ENCODE assay signal across 11 cellular contexts in genomic region chr17:72116692-72117469, GRCh38. TPM values are rescaled to one million over a fixed set of nuclear protein-coding genes. Genes with fewer than 3 reads are reported as not detected.
DNase-seq lines count a peak whose midpoint lies in the region; ATAC-seq and TF ChIP-seq lines count a peak whose summit lies in the region.
"Had no signal": no experiment of that assay in that cellular context is flagged by ENCODE, and none has a peak within 500 bp of the region (broad histone marks: within the 10 kb centered on the region; RNA-seq: fewer than 3 reads in every experiment).

No MANE protein-coding gene starts in this region.

- no peaks in the 10 kb centered on the region for H3K9me3 Mint-ChIP-seq in activated T-cell treated with anti-CD3 and anti-CD28 coated beads, Interleukin-2, amount 50 U/mL, for 24 hours
- H3K9me3 Mint-ChIP-seq in activated T-cell treated with anti-CD3 and anti-CD28 coated beads, Interleukin-2, amount 50 U/mL, for 4 hours: no peaks in the 10 kb centered on the region
- no peaks in the 10 kb centered on the region for H3K9me3 Mint-ChIP-seq in mesothelial cell of epicardium

- CTCF ChIA-PET in GM10248 (lab: Yijun Ruan, JAX): interaction anchor here (0.8 to 1.7 kb wide), 6 partner anchors 11 to 644 kb away, joined by 3 to 5 read pairs (median 3); no protein-coding TSS in a partner anchor

- H3F3A ChIP-seq in MM.1S (ENCODE audit: insufficient read depth, low read length): no peaks in the 10 kb centered on the region

- no peak for ATAC-seq in activated T-cell treated with anti-CD3 and anti-CD28 coated beads, Interleukin-2, amount 50 U/mL, for 4 hours

- H3K9ac ChIP-seq in endocrine pancreas (ENCODE audit: control insufficient read depth, insufficient read depth, low read length): no peak overlapping the region
- H3K9ac ChIP-seq in MM.1S (ENCODE audit: low read length): no peak overlapping the region

- peak overlapping the region; percentile 37 for H3K27ac Mint-ChIP-seq in activated T-cell treated with anti-CD3 and anti-CD28 coated beads, Interleukin-2, amount 50 U/mL, for 24 hours
- H3K27ac Mint-ChIP-seq in mesothelial cell of epicardium: no peak overlapping the region
- H3K27ac Mint-ChIP-seq: immature natural killer cell had no signal

- TF ChIP-seq CTCF in mesothelial cell of epicardium (IDR thresholded peaks at IDR 0.05; ENCODE audit: unreplicated experiment): no peak
- no peak for TF ChIP-seq CTCF in thyroid gland (IDR thresholded peaks at IDR 0.05)
- no peak for TF ChIP-seq CTCF in uterus (IDR thresholded peaks at IDR 0.05)
- no peak for TF ChIP-seq CTCF in GM10248 (IDR thresholded peaks at IDR 0.05; ENCODE audit: control extremely low read depth, extremely low read depth, low read depth, missing control alignments)
- TF ChIP-seq CTCF in MM.1S (IDR thresholded peaks at IDR 0.05; ENCODE audit: low read length): no peak

- H3K9me2 ChIP-seq in MM.1S (replicated peaks; ENCODE audit: insufficient read depth, low read length): no peaks in the 10 kb centered on the region

- H3K27me3 ChIP-seq in endocrine pancreas (ENCODE audit: control insufficient read depth, insufficient read depth, low read length): no peaks in the 10 kb centered on the region
- no peaks in the 10 kb centered on the region for H3K27me3 ChIP-seq in thyroid gland
- peaks cover 8 to 64% of the 10 kb centered on the region in 2 donors for H3K27me3 ChIP-seq in uterus
- H3K27me3 ChIP-seq in MM.1S (replicated peaks; ENCODE audit: insufficient read depth, low read length): peaks cover 26% of the 10 kb centered on the region

- H3K79me2 ChIP-seq in MM.1S (ENCODE audit: low read length): no peaks in the 10 kb centered on the region

- intact Hi-C loops in thyroid gland (cut with DNase I): loop anchor here (5.0 kb wide), 1 partner anchor 645 kb away; no protein-coding TSS in a partner anchor
- intact Hi-C loops in uterus (cut with DNase I; ENCODE audit: low total_unique reads): no loop called here

- no peaks in the 10 kb centered on the region for H3K36me3 ChIP-seq in endocrine pancreas (ENCODE audit: control insufficient read depth, insufficient read depth, low read length)
- no peaks in the 10 kb centered on the region for H3K36me3 ChIP-seq in thyroid gland
- no peaks in the 10 kb centered on the region for H3K36me3 ChIP-seq in uterus
- no peaks in the 10 kb centered on the region for H3K36me3 ChIP-seq in MM.1S (replicated peaks; ENCODE audit: insufficient read depth, low read length)

- H2AFZ ChIP-seq in MM.1S (ENCODE audit: low read length): no peak overlapping the region

- peaks cover 91% of the 10 kb centered on the region for H3K27me3 Mint-ChIP-seq in activated T-cell treated with anti-CD3 and anti-CD28 coated beads, Interleukin-2, amount 50 U/mL, for 24 hours
- H3K27me3 Mint-ChIP-seq in activated T-cell treated with anti-CD3 and anti-CD28 coated beads, Interleukin-2, amount 50 U/mL, for 4 hours (ENCODE audit: low read depth): peaks cover 72% of the 10 kb centered on the region
- peaks cover 75% of the 10 kb centered on the region for H3K27me3 Mint-ChIP-seq in mesothelial cell of epicardium (ENCODE audit: low read depth)

- H3K4me3 Mint-ChIP-seq in activated T-cell treated with anti-CD3 and anti-CD28 coated beads, Interleukin-2, amount 50 U/mL, for 24 hours: peak overlapping the region; percentile 8
- H3K4me3 Mint-ChIP-seq in activated T-cell treated with anti-CD3 and anti-CD28 coated beads, Interleukin-2, amount 50 U/mL, for 4 hours: no peak overlapping the region
- peak overlapping the region; percentile 73 for H3K4me3 Mint-ChIP-seq in mesothelial cell of epicardium
- H3K4me3 Mint-ChIP-seq: immature natural killer cell had no signal

- H3K4me1 Mint-ChIP-seq in activated T-cell treated with anti-CD3 and anti-CD28 coated beads, Interleukin-2, amount 50 U/mL, for 24 hours (ENCODE audit: low read depth): peaks cover 16% of the 10 kb centered on the region
- H3K4me1 Mint-ChIP-seq in activated T-cell treated with anti-CD3 and anti-CD28 coated beads, Interleukin-2, amount 50 U/mL, for 4 hours (ENCODE audit: low read depth): no peaks in the 10 kb centered on the region
- peaks cover 48% of the 10 kb centered on the region for H3K4me1 Mint-ChIP-seq in mesothelial cell of epicardium

- H3K9me3 ChIP-seq in endocrine pancreas (ENCODE audit: control insufficient read depth, low read length) (no peaks in the 10 kb centered on the region), thyroid gland (no peaks in the 10 kb centered on the region), uterus (no peaks in the 10 kb centered on the region), MM.1S (replicated peaks; ENCODE audit: insufficient read depth, low read length) (no peaks in the 10 kb centered on the region)

- no peaks in the 10 kb centered on the region for H4K20me1 ChIP-seq in MM.1S (ENCODE audit: insufficient read depth, low read length)

- H3K4me3 ChIP-seq in endocrine pancreas (ENCODE audit: control insufficient read depth, insufficient read depth, low read length) (peak overlapping the region; percentile 35), thyroid gland (replicated peaks in 1 of 3) (peak overlapping the region in 2 of 3 donors; percentile 28 to 33), uterus (no peak overlapping the region), MM.1S (ENCODE audit: low read length) (no peak overlapping the region)

- H3K4me1 ChIP-seq in endocrine pancreas (ENCODE audit: control insufficient read depth, insufficient read depth, low read length) (no peaks in the 10 kb centered on the region), thyroid gland (peaks cover 5 to 19% of the 10 kb centered on the region in 2 donors), uterus (peaks cover 0 to 35% of the 10 kb centered on the region in 2 donors), MM.1S (ENCODE audit: low read length) (0 out of 2 replicates have a peak, but pooled peaks cover 5% of the 10 kb centered on the region)

- 17 to 20% methylated on average over 51 of the region's 52 CpGs for WGBS in thyroid gland, 2 donors

- TF ChIP-seq POLR2A in thyroid gland (IDR thresholded peaks at IDR 0.05) (no peak), uterus (IDR thresholded peaks at IDR 0.05) (no peak)

- H3K36me3 Mint-ChIP-seq in activated T-cell treated with anti-CD3 and anti-CD28 coated beads, Interleukin-2, amount 50 U/mL, for 24 hours (ENCODE audit: low read depth): no peaks in the 10 kb centered on the region
- H3K36me3 Mint-ChIP-seq in activated T-cell treated with anti-CD3 and anti-CD28 coated beads, Interleukin-2, amount 50 U/mL, for 4 hours (ENCODE audit: insufficient read depth): no peaks in the 10 kb centered on the region
- no peaks in the 10 kb centered on the region for H3K36me3 Mint-ChIP-seq in mesothelial cell of epicardium
- H3K36me3 Mint-ChIP-seq: immature natural killer cell had no signal

- no peak overlapping the region for H3K4me2 ChIP-seq in MM.1S (ENCODE audit: low read depth, low read length)

- POLR2A ChIA-PET in GM10248 (lab: Yijun Ruan, JAX): no interaction called here

- DNase-seq in activated T-cell treated with anti-CD3 and anti-CD28 coated beads, Interleukin-2, amount 50 U/mL, for 24 hours: no peak
- DNase-seq in activated T-cell treated with anti-CD3 and anti-CD28 coated beads, Interleukin-2, amount 50 U/mL, for 4 hours: no peak
- DNase-seq in mesothelial cell of epicardium (ENCODE audit: low spot score in 2 of 2, unreplicated experiment in 2 of 2) (peak in 1 of 2 experiments; percentile 43), thyroid gland (peak; percentile 44 to 55), uterus (no peak), GM10248 (ENCODE audit: extremely low spot score) (no peak), MM.1S (no peak)
- DNase-seq: GOT3, immature natural killer cell had no signal

- H3K27ac ChIP-seq in thyroid gland: no peak overlapping the region
- H3K27ac ChIP-seq in uterus: no peak overlapping the region
- no peak overlapping the region for H3K27ac ChIP-seq in MM.1S (ENCODE audit: low read length)

RNA-seq across cellular contexts. Expression of gene SOX9, which starts 3.9 kb away (rescaled TPM):
- under 1 TPM; 0.08 to 0.16 (median 0.15) TPM for total RNA-seq in activated T-cell treated with anti-CD3 and anti-CD28 coated beads, Interleukin-2, amount 50 U/mL, for 4 hours
- total RNA-seq in mesothelial cell of epicardium: 43.2 to 47.8 TPM (median 47.1 TPM) in 3 replicates
- 10 to 100 TPM; 15.5 to 32.6 (median 23.3) TPM for total RNA-seq in thyroid gland
- total RNA-seq in uterus: 1 to 10 TPM in 2 of 4 donors, not detected in 2; 1.8 to 6.8 TPM
- total RNA-seq: T-helper 1 cell treated with Interleukin-12 subunit alpha and Interleukin-12 subunit beta and Interleukin-4 antibody, amounts not matched to agents 30 ng/mL and 1 ng/mL, for 36 hours had no signal

Comparison
In these comparisons a context has a peak if more than half of its experiments do, and no peak if none do; other contexts are left out.
1. DNase-seq: peak in thyroid gland (2 of 2); none in activated T-cell treated with anti-CD3 and anti-CD28 coated beads, Interleukin-2, amount 50 U/mL, for 24 hours (single experiment), activated T-cell treated with anti-CD3 and anti-CD28 coated beads, Interleukin-2, amount 50 U/mL, for 4 hours (single experiment), uterus (0 of 2), GM10248 (single experiment) and MM.1S (single experiment).
2. H3K4me3 ChIP-seq: peak in endocrine pancreas (single experiment) and thyroid gland (2 of 3); none in uterus (0 of 2) and MM.1S (single experiment).